Comparison of ENCODE assay signal across 7 cellular contexts in genomic region chr1:149812893-149813801, GRCh38. TPM values are rescaled to one million over a fixed set of nuclear protein-coding genes. Genes with fewer than 3 reads are reported as not detected.
DNase-seq lines count a peak whose midpoint lies in the region; ATAC-seq, FAIRE-seq and TF ChIP-seq lines count a peak whose summit lies in the region.
"Not testable (repeated sequence)": the region's sequence is repeated elsewhere in the genome, so short reads cannot be mapped to it uniquely, and the experiment has no call there.

No MANE protein-coding gene starts in this region.

- POLR2A ChIA-PET in WTC11 (lab: Charles Lee): interaction anchor here (2.3 kb wide), 1 partner anchor 74 kb away, joined by 6 read pairs; a partner anchor contains a TSS

- not testable (repeated sequence) for H3K27me3 Mint-ChIP-seq in WTC11 (ENCODE audit: low read depth)

- DNase-seq in NCI-H524 (lab: John Stamatoyannopoulos, UW): peak; percentile 34 to 82
- peak; percentile 62 for DNase-seq in WTC11 (ENCODE audit: low spot score)
- DNase-seq in bronchial epithelial cell (ENCODE audit: low read depth): peak; percentile 76
- DNase-seq in retina: peak; percentile 83

- H3K9me3 Mint-ChIP-seq in WTC11: not testable (repeated sequence)

- H3K36me3 Mint-ChIP-seq in WTC11: not testable (repeated sequence)

- not testable (repeated sequence) for TF ChIP-seq CTCF in WTC11 (IDR thresholded peaks at IDR 0.05)
- peak; percentile 6 for TF ChIP-seq CTCF in bronchial epithelial cell (IDR thresholded peaks at IDR 0.05; ENCODE audit: insufficient read depth, low read length, severe bottlenecking)

- peak; percentile 43 for ATAC-seq in GM18867 (IDR thresholded peaks at IDR 0.05; ENCODE audit: unreplicated experiment)
- ATAC-seq in HG03439 (IDR thresholded peaks at IDR 0.05; ENCODE audit: unreplicated experiment): peak; percentile 42
- peak; percentile 33 for ATAC-seq in WTC11

- H3K36me3 ChIP-seq in bronchial epithelial cell (ENCODE audit: control insufficient read depth, insufficient read depth, low read length): not testable (repeated sequence)

- not testable (repeated sequence) for H3K27me3 ChIP-seq in bronchial epithelial cell (ENCODE audit: control insufficient read depth, insufficient read depth, low read length)

- CTCF ChIA-PET in WTC11 (lab: Charles Lee): not testable (repeated sequence)

- peak overlapping the region; percentile 89 for H3K4me3 Mint-ChIP-seq in WTC11

- H3K27ac Mint-ChIP-seq in WTC11: peak overlapping the region; percentile 89

- H3K4me1 Mint-ChIP-seq in WTC11: not testable (repeated sequence)

- FAIRE-seq in bronchial epithelial cell (lab: Jason Lieb, UNC): not testable (repeated sequence)

- H3K9me3 ChIP-seq in iPS-18c (ENCODE audit: control insufficient read depth, insufficient read depth, low read length): not testable (repeated sequence)

- H3K4me3 ChIP-seq in bronchial epithelial cell (ENCODE audit: low read depth, low read length): peak overlapping the region; percentile 45
- H3K4me3 ChIP-seq in iPS-18c (ENCODE audit: insufficient read depth, low read depth, low read length): peak overlapping the region; percentile 47; the same call in 1 of the 2 replicates

TF ChIP-seq in WTC11, 78 proteins besides CTCF, POLR2A, EP300 and RAD21:
- TF ChIP-seq FOXP1 (CRISPR knock-in tag; IDR thresholded peaks at IDR 0.05; ENCODE audit: borderline replicate concordance): peak; percentile 37; the same call in 1 of the 2 replicates
- peak; percentile 8; the same call in 1 of the 2 replicates for TF ChIP-seq ZNF532 (CRISPR knock-in tag; IDR thresholded peaks at IDR 0.05; ENCODE audit: borderline replicate concordance)
- TF ChIP-seq, protein P1, sequence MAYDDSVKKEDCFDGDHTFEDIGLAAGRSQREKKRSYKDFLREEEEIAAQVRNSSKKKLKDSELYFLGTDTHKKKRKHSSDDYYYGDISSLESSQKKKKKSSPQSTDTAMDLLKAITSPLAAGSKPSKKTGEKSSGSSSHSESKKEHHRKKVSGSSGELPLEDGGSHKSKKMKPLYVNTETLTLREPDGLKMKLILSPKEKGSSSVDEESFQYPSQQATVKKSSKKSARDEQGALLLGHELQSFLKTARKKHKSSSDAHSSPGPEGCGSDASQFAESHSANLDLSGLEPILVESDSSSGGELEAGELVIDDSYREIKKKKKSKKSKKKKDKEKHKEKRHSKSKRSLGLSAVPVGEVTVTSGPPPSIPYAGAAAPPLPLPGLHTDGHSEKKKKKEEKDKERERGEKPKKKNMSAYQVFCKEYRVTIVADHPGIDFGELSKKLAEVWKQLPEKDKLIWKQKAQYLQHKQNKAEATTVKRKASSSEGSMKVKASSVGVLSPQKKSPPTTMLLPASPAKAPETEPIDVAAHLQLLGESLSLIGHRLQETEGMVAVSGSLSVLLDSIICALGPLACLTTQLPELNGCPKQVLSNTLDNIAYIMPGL (CRISPR knock-in tag; IDR thresholded peaks at IDR 0.05): 0 out of 2 replicates have a peak, but pooled peaks have one; percentile 23

RNA-seq across cellular contexts. Expression of gene FCGR1A, which starts 30.7 kb away (rescaled TPM):
- total RNA-seq in WTC11 (2021) (not detected in 3 replicates), bronchial epithelial cell (not detected in 2 replicates)

Comparison
In these comparisons a context has a peak if more than half of its experiments do, and no peak if none do; other contexts are left out.
1. Peak in every context shown above with its lines: DNase-seq, ATAC-seq and H3K4me3 ChIP-seq.